13 cellular contexts compared by ENCODE assay signal in genomic region chr19:18013210-18013609, GRCh38. TPM values are rescaled to one million over a fixed set of nuclear protein-coding genes. Genes with fewer than 3 reads are reported as not detected.
DNase-seq lines count a peak whose midpoint lies in the region; ATAC-seq and TF ChIP-seq lines count a peak whose summit lies in the region.
"Had no signal": no experiment of that assay in that cellular context is flagged by ENCODE, and none has a peak within 500 bp of the region (broad histone marks: within the 10 kb centered on the region; RNA-seq: fewer than 3 reads in every experiment).

No MANE protein-coding gene starts in this region.

- TF ChIP-seq CTCF in right atrium auricular region (IDR thresholded peaks at IDR 0.05) (no peak), MCF 10A (IDR thresholded peaks at IDR 0.05; ENCODE audit: unreplicated experiment) (no peak), nephron progenitor cell (IDR thresholded peaks at IDR 0.05) (no peak), upper lobe of left lung (IDR thresholded peaks at IDR 0.05) (no peak)

- H3K4me3 ChIP-seq in right atrium auricular region, result no peak overlapping the region
- H3K4me3 ChIP-seq in upper lobe of left lung, result peak overlapping the region in 3 of 4 donors; percentile 10 to 66 (median 58)
- H3K4me3 ChIP-seq: uterus had no signal

- H3K27ac Mint-ChIP-seq in MCF 10A (ENCODE audit: low read depth, unreplicated experiment), result peak overlapping the region; percentile 73
- peak overlapping the region; percentile 69 for H3K27ac Mint-ChIP-seq in nephron progenitor cell

- H3K9me3 Mint-ChIP-seq in MCF 10A (ENCODE audit: unreplicated experiment), result no peaks in the 10 kb centered on the region
- H3K9me3 Mint-ChIP-seq in nephron progenitor cell, result no peaks in the 10 kb centered on the region

- no peaks in the 10 kb centered on the region for H3K9me3 ChIP-seq in right atrium auricular region
- no peaks in the 10 kb centered on the region for H3K9me3 ChIP-seq in upper lobe of left lung
- H3K9me3 ChIP-seq: BE2C, uterus had no signal

- no peaks in the 10 kb centered on the region for H3K27me3 Mint-ChIP-seq in MCF 10A (ENCODE audit: insufficient read depth, unreplicated experiment)
- peaks cover 14% of the 10 kb centered on the region for H3K27me3 Mint-ChIP-seq in nephron progenitor cell (ENCODE audit: low read depth, poor library complexity)

- TF ChIP-seq POLR2A in upper lobe of left lung (IDR thresholded peaks at IDR 0.05), result peak in 1 of 4 donors; percentile 2

- intact Hi-C loops in left ventricle myocardium superior (cut with micrococcal nuclease), result no loop called here
- intact Hi-C loops in MCF 10A (cut with micrococcal nuclease), result no loop called here

- no peak for TF ChIP-seq EP300 in upper lobe of left lung (IDR thresholded peaks at IDR 0.05)

- H3K36me3 ChIP-seq in right atrium auricular region, result peaks cover 64% of the 10 kb centered on the region
- peaks cover 33 to 75% (median 59%) of the 10 kb centered on the region in 4 donors for H3K36me3 ChIP-seq in upper lobe of left lung
- H3K36me3 ChIP-seq: BE2C, uterus had no signal

- DNase-seq in right atrium auricular region (ENCODE audit: low spot score), result no peak
- DNase-seq in left ventricle myocardium superior, result no peak
- no peak for DNase-seq in MCF 10A (ENCODE audit: unreplicated experiment)
- no peak for DNase-seq in nephron progenitor cell
- DNase-seq in upper lobe of left lung, result no peak
- no peak for DNase-seq in HuH-7 (ENCODE audit: low spot score)
- no peak for DNase-seq in SIG-M5 (lab: John Stamatoyannopoulos, UW)
- no peak for DNase-seq in stimulated activated CD4-positive, alpha-beta T cell treated with anti-CD3 and anti-CD28 coated beads, Interleukin-12 subunit alpha, Interleukin-12 subunit beta, amount 100 ng/mL, for 4 hours
- DNase-seq: GOT3; NCI-H2081; NK-92 treated with Interleukin-12 subunit alpha and Interleukin-12 subunit beta, amount 100 ng/mL, for 24 hours; uterus had no signal

- H3K4me1 Mint-ChIP-seq in MCF 10A (ENCODE audit: insufficient read depth, unreplicated experiment) (peaks cover 21% of the 10 kb centered on the region), nephron progenitor cell (peaks cover 44% of the 10 kb centered on the region)

- peaks cover 0 to 67% of the 10 kb centered on the region in 2 donors for H3K4me1 ChIP-seq in right atrium auricular region
- H3K4me1 ChIP-seq in upper lobe of left lung, result peaks cover 53 to 77% (median 55%) of the 10 kb centered on the region in 4 donors
- H3K4me1 ChIP-seq: BE2C had no signal

- no peak for ATAC-seq in left ventricle myocardium superior
- no peak for ATAC-seq in upper lobe of left lung (ENCODE audit: low FRiP score in 2 of 2)

- 85 to 91% methylated on average over 8 of the region's 8 CpGs for WGBS in upper lobe of left lung, 2 donors

- H3K4me3 Mint-ChIP-seq in MCF 10A (ENCODE audit: unreplicated experiment) (no peak overlapping the region), nephron progenitor cell (peak overlapping the region; percentile 33)

- POLR2A ChIA-PET in MCF 10A (lab: Yijun Ruan, JAX), result interaction anchor here (1.2 kb wide), 1 partner anchor 16 kb away, joined by 4 read pairs; no protein-coding TSS in a partner anchor

- TSS peak; percentile 44 for BruUV-seq in MCF 10A (replicated peaks; lab: Mats Ljungman, UMichigan)

- CTCF ChIA-PET in MCF 10A (lab: Yijun Ruan, JAX), result interaction anchor here (0.5 to 1.2 kb wide), 5 partner anchors 29 to 98 kb away, joined by 3 to 5 read pairs (median 3); no protein-coding TSS in a partner anchor

- H3K27ac ChIP-seq in right atrium auricular region, result peak overlapping the region; percentile 56 to 93
- H3K27ac ChIP-seq in upper lobe of left lung, result peak overlapping the region; percentile 57 to 96 (median 92)
- H3K27ac ChIP-seq: uterus had no signal

- H3K36me3 Mint-ChIP-seq in MCF 10A (ENCODE audit: insufficient read depth, unreplicated experiment), result peaks cover 60% of the 10 kb centered on the region
- H3K36me3 Mint-ChIP-seq in nephron progenitor cell (ENCODE audit: low read depth), result no peaks in the 10 kb centered on the region

- H3K27me3 ChIP-seq in right atrium auricular region (no peaks in the 10 kb centered on the region), upper lobe of left lung (no peaks in the 10 kb centered on the region)
- H3K27me3 ChIP-seq: BE2C, uterus had no signal

RNA-seq across cellular contexts. Expression of gene ARRDC2, which starts 5.2 kb away (rescaled TPM):
- total RNA-seq in right atrium auricular region (10 to 100 TPM; 26.7 to 42.4 TPM), left ventricle myocardium superior (17.9 TPM), MCF 10A (2022) (14.1 and 18.8 TPM in 2 replicates), upper lobe of left lung (100 to 1,000 TPM in 2 of 6 donors, 10 to 100 TPM in 4; 53.6 to 253 (median 78.8) TPM)

RNA-seq across cellular contexts. Expression of gene KCNN1, which starts 46.3 kb away (rescaled TPM):
- total RNA-seq in right atrium auricular region, result under 1 TPM; 0.56 to 0.63 TPM
- total RNA-seq in left ventricle myocardium superior, result not detected
- not detected in 2 replicates for total RNA-seq in MCF 10A (2022)
- under 1 TPM in 2 of 6 donors, not detected in 4; 0.34 to 0.37 TPM for total RNA-seq in upper lobe of left lung

Comparison
In these comparisons a context has a peak if more than half of its experiments do, and no peak if none do; other contexts are left out.
1. H3K4me3 ChIP-seq: peak in upper lobe of left lung (3 of 4); none in right atrium auricular region (0 of 2).